ENCODE assay signal across 5 cellular contexts in the genomic region with DNA sequence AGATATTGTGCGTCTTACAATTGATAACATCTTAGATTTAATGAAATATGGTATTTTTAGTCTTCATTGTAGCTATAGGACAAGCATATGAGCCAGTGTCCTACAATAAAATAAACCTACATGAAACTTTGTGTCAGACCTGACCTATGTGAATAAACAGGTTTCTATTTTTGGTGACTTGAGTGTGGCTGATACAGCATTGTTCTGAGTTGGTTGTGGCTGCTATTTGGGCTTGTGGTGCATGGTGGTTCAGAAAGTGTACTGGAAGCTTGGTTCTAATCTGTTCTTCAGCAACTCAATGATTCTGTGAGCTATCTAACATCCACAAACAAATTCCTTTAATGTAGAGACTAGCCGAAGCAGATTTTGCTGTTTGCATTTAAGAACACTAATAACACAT.
"Had no signal": no experiment of that assay in that cellular context is flagged by ENCODE, and none has a peak within 500 bp of the region (broad histone marks: within the 10 kb centered on the region; RNA-seq: fewer than 3 reads in every experiment).

No MANE protein-coding gene starts in this region.

- H2AFZ ChIP-seq: GM23338 had no signal

- H3K4me3 ChIP-seq: GM23338 had no signal

- H3K4me2 ChIP-seq: GM23338 had no signal

- ATAC-seq: GM23338, HepG2 had no signal

- H3K27ac ChIP-seq: HL-60 had no signal

- DNase-seq: H9, HCEC 1CT had no signal
